Comparison of ENCODE assay signal across 25 cellular contexts in genomic region chr12:112869778-112870177, GRCh38.
"Had no signal": no experiment of that assay in that cellular context is flagged by ENCODE, and none has a peak within 500 bp of the region (broad histone marks: within the 10 kb centered on the region; RNA-seq: fewer than 3 reads in every experiment).

No MANE protein-coding gene starts in this region.

- H3K36me3 ChIP-seq: esophagus squamous epithelium, gastrocnemius medialis, heart right ventricle, left lung, lower lobe of right lung had no signal

- H3K4me3 Mint-ChIP-seq: dendritic cell treated with granulocyte-macrophage colony-stimulating factor and Interleukin-4, amounts not matched to agents 40 ng/mL and 50 ng/mL, for 4 days; effector memory CD8-positive, alpha-beta T cell; endodermal cell; immature natural killer cell; mesothelial cell of epicardium had no signal

- DNase-seq: cortex of kidney; effector CD8-positive, alpha-beta T cell; effector memory CD8-positive, alpha-beta T cell; endodermal cell; erythroblast; esophagus squamous epithelium; foreskin fibroblast; foreskin melanocyte; gastrocnemius medialis; glutamatergic neuron; head of caudate nucleus; heart right ventricle; hippocampal formation; immature natural killer cell; left cardiac atrium; left lung; left ventricle myocardium superior; lower lobe of right lung; mesenchymal stem cell; mucosa of descending colon; naive B cell had no signal

- H3K9me3 ChIP-seq: esophagus squamous epithelium, gastrocnemius medialis, heart right ventricle, left lung, lower lobe of right lung, mucosa of descending colon had no signal

- H3K9me3 Mint-ChIP-seq: dendritic cell treated with granulocyte-macrophage colony-stimulating factor and Interleukin-4, amounts not matched to agents 40 ng/mL and 50 ng/mL, for 4 days; effector memory CD8-positive, alpha-beta T cell; endodermal cell; immature natural killer cell; mesothelial cell of epicardium had no signal

- H3K4me1 Mint-ChIP-seq: endodermal cell, immature natural killer cell, mesothelial cell of epicardium had no signal

- H3K4me1 ChIP-seq: esophagus squamous epithelium, gastrocnemius medialis, left lung, lower lobe of right lung had no signal

- H3K27ac ChIP-seq: epithelial cell of prostate, esophagus squamous epithelium, gastrocnemius medialis, heart right ventricle, left lung, lower lobe of right lung had no signal

- ATAC-seq: effector memory CD8-positive, alpha-beta T cell; esophagus mucosa; gastrocnemius medialis; heart right ventricle; left cardiac atrium; left lung; left ventricle myocardium superior; lower lobe of right lung; mucosa of descending colon had no signal

- H3K27ac Mint-ChIP-seq: dendritic cell treated with granulocyte-macrophage colony-stimulating factor and Interleukin-4, amounts not matched to agents 40 ng/mL and 50 ng/mL, for 4 days; effector memory CD8-positive, alpha-beta T cell; endodermal cell; immature natural killer cell; mesothelial cell of epicardium had no signal

- H3K4me3 ChIP-seq: esophagus squamous epithelium, gastrocnemius medialis, heart right ventricle, left lung, lower lobe of right lung, mucosa of descending colon had no signal

- H3K36me3 Mint-ChIP-seq: mesothelial cell of epicardium had no signal
